14 cellular contexts compared by ENCODE assay signal in genomic region chr1:97489834-97490233, GRCh38.
DNase-seq lines count a peak whose midpoint lies in the region; ATAC-seq and TF ChIP-seq lines count a peak whose summit lies in the region.
"Had no signal": no experiment of that assay in that cellular context is flagged by ENCODE, and none has a peak within 500 bp of the region (broad histone marks: within the 10 kb centered on the region; RNA-seq: fewer than 3 reads in every experiment).

No MANE protein-coding gene starts in this region.

- H3K36me3 Mint-ChIP-seq in activated naive CD8-positive, alpha-beta T cell treated with anti-CD3 and anti-CD28 coated beads, Interleukin-2, amount 50 U/mL, for 24 hours (ENCODE audit: low read depth) = peaks cover 4% of the 10 kb centered on the region

- ATAC-seq in HG03108 (IDR thresholded peaks at IDR 0.05; ENCODE audit: unreplicated experiment) (peak; percentile 50), RWPE2 (ENCODE audit: low read depth) (peak; percentile 80), HG03280 (IDR thresholded peaks at IDR 0.05; ENCODE audit: unreplicated experiment) (no peak)
- no peak for ATAC-seq in activated naive CD8-positive, alpha-beta T cell treated with anti-CD3 and anti-CD28 coated beads, Interleukin-2, amount 50 U/mL, for 24 hours
- ATAC-seq: activated CD4-positive, CD25-positive, alpha-beta regulatory T cell treated with anti-CD3 and anti-CD28 coated beads, Interleukin-2, amount 50 U/mL, for 24 hours; Right ventricle myocardium inferior had no signal

- no peak for TF ChIP-seq CTCF in RWPE2 (IDR thresholded peaks at IDR 0.05; ENCODE audit: poor library complexity, severe bottlenecking)

- H3K4me1 Mint-ChIP-seq in activated naive CD8-positive, alpha-beta T cell treated with anti-CD3 and anti-CD28 coated beads, Interleukin-2, amount 50 U/mL, for 24 hours = no peaks in the 10 kb centered on the region
- H3K4me1 Mint-ChIP-seq: nephron had no signal

- no peaks in the 10 kb centered on the region for H3K27me3 Mint-ChIP-seq in activated naive CD8-positive, alpha-beta T cell treated with anti-CD3 and anti-CD28 coated beads, Interleukin-2, amount 50 U/mL, for 24 hours

- no peak overlapping the region for H3K4me3 ChIP-seq in RWPE2 (ENCODE audit: severe bottlenecking)
- H3K4me3 ChIP-seq in H7 (ENCODE audit: insufficient read depth, low read depth, low read length) = no peak overlapping the region

- no peak overlapping the region for H3K27ac ChIP-seq in RWPE2 (ENCODE audit: poor library complexity, severe bottlenecking)

- DNase-seq in GM04504 (ENCODE audit: low read depth) = peak; percentile 7
- DNase-seq in RWPE2 (ENCODE audit: low spot score) = no peak
- peak; percentile 85 for DNase-seq in iris pigment epithelial cell (ENCODE audit: low read depth)
- DNase-seq in activated naive CD8-positive, alpha-beta T cell treated with anti-CD3 and anti-CD28 coated beads, Interleukin-2, amount 50 U/mL, for 24 hours = no peak
- DNase-seq in H7 = no peak
- no peak for DNase-seq in ureter (ENCODE audit: low spot score)
- DNase-seq: activated gamma-delta T cell treated with Interleukin-2 at 50 U/mL for 16 hours, DMS 273 treated with DMSO at 0.1 percent for 48 hours, NCI-H2107 had no signal

- H3K27ac Mint-ChIP-seq in activated naive CD8-positive, alpha-beta T cell treated with anti-CD3 and anti-CD28 coated beads, Interleukin-2, amount 50 U/mL, for 24 hours = no peak overlapping the region
- H3K27ac Mint-ChIP-seq: nephron had no signal

- no peak overlapping the region for H3K4me3 Mint-ChIP-seq in activated naive CD8-positive, alpha-beta T cell treated with anti-CD3 and anti-CD28 coated beads, Interleukin-2, amount 50 U/mL, for 24 hours
- H3K4me3 Mint-ChIP-seq: nephron had no signal

- H3K27me3 ChIP-seq in RWPE2 (ENCODE audit: insufficient read depth, poor library complexity, severe bottlenecking) (no peaks in the 10 kb centered on the region), H7 (ENCODE audit: control insufficient read depth, insufficient read depth, low read length) (no peaks in the 10 kb centered on the region)

- no peaks in the 10 kb centered on the region for H3K9me3 Mint-ChIP-seq in activated naive CD8-positive, alpha-beta T cell treated with anti-CD3 and anti-CD28 coated beads, Interleukin-2, amount 50 U/mL, for 24 hours
- H3K9me3 Mint-ChIP-seq: nephron had no signal

- H3K36me3 ChIP-seq in RWPE2 (ENCODE audit: low read depth) (no peaks in the 10 kb centered on the region; the same call in 1 of the 2 replicates), H7 (replicated peaks; ENCODE audit: control insufficient read depth, insufficient read depth, low read length) (no peaks in the 10 kb centered on the region)

- no peaks in the 10 kb centered on the region for H3K9me3 ChIP-seq in RWPE2 (ENCODE audit: severe bottlenecking)

- H3K4me1 ChIP-seq in RWPE2 (ENCODE audit: insufficient read depth, poor library complexity, severe bottlenecking) = peaks cover 19% of the 10 kb centered on the region

Comparison
In these comparisons a context has a peak if more than half of its experiments do, and no peak if none do; other contexts are left out.
1. DNase-seq: peak in GM04504 (single experiment) and iris pigment epithelial cell (single experiment); none in RWPE2 (single experiment), activated naive CD8-positive, alpha-beta T cell treated with anti-CD3 and anti-CD28 coated beads, Interleukin-2, amount 50 U/mL, for 24 hours (single experiment), H7 (single experiment) and ureter (single experiment).
2. ATAC-seq: peak in HG03108 (single experiment) and RWPE2 (single experiment); none in activated naive CD8-positive, alpha-beta T cell treated with anti-CD3 and anti-CD28 coated beads, Interleukin-2, amount 50 U/mL, for 24 hours (single experiment) and HG03280 (single experiment).